Comparison of ENCODE assay signal across 16 cellular contexts in genomic region chr15:39804026-39804425, GRCh38. TPM values are rescaled to one million over a fixed set of nuclear protein-coding genes. Genes with fewer than 3 reads are reported as not detected.
DNase-seq lines count a peak whose midpoint lies in the region; ATAC-seq, FAIRE-seq and TF ChIP-seq lines count a peak whose summit lies in the region.
"Had no signal": no experiment of that assay in that cellular context is flagged by ENCODE, and none has a peak within 500 bp of the region (broad histone marks: within the 10 kb centered on the region; RNA-seq: fewer than 3 reads in every experiment).

No MANE protein-coding gene starts in this region.

- no peak overlapping the region for H4K5ac ChIP-seq in IMR-90 (ENCODE audit: low read depth, low read length)

- peaks cover 18% of the 10 kb centered on the region for H3K36me3 Mint-ChIP-seq in astrocyte (ENCODE audit: low read depth, unreplicated experiment)

- TF ChIP-seq POLR2A in GM18505 (IDR thresholded peaks at IDR 0.05; ENCODE audit: borderline replicate concordance, extremely low read depth, insufficient read depth, insufficient read length) (no peak), IMR-90 (IDR thresholded peaks at IDR 0.05; ENCODE audit: low read depth, low read length) (no peak)

- no peak overlapping the region for H2AK5ac ChIP-seq in IMR-90 (ENCODE audit: low read depth, low read length)

- no peak overlapping the region for H3K27ac Mint-ChIP-seq in astrocyte (ENCODE audit: unreplicated experiment)

- H3K9me3 ChIP-seq in IMR-90 (ENCODE audit: control insufficient read depth, insufficient read depth, low read length) (no peaks in the 10 kb centered on the region), astrocyte (ENCODE audit: insufficient read depth, low read depth, low read length) (no peaks in the 10 kb centered on the region)
- H3K9me3 ChIP-seq: prostate gland, testis had no signal

- H3K79me2 ChIP-seq in astrocyte (ENCODE audit: insufficient read depth, low read length), result peaks cover 36% of the 10 kb centered on the region

- DNase-seq in IMR-90 (peak; percentile 51), astrocyte (ENCODE audit: low read depth) (peak; percentile 26), left lobe of liver (ENCODE audit: low spot score) (no peak), NCI-H446 treated with DMSO at 0.1 percent for 48 hours (lab: John Stamatoyannopoulos, UW) (no peak), mesenteric fat pad (ENCODE audit: low spot score) (no peak), AG08395 (ENCODE audit: low spot score) (no peak)
- DNase-seq: activated CD4-positive, alpha-beta T cell treated with anti-CD3 and anti-CD28 coated beads, Interleukin-2, amount 50 U/mL, for 4 hours; activated effector memory CD4-positive, alpha-beta T cell treated with Interleukin-2 at 50 U/mL for 16 hours; effector CD4-positive, alpha-beta T cell; kidney glomerular epithelial cell; NCI-H1048; T-helper 9 cell; testis had no signal

- H3K27me3 Mint-ChIP-seq in astrocyte (ENCODE audit: low read depth, unreplicated experiment), result no peaks in the 10 kb centered on the region

- H2BK15ac ChIP-seq in IMR-90 (ENCODE audit: low read depth, low read length), result no peak overlapping the region

- H2AFZ ChIP-seq in IMR-90 (replicated peaks; ENCODE audit: low read length, poor library complexity) (no peak overlapping the region), astrocyte (ENCODE audit: low read depth, low read length) (no peak overlapping the region)

- no peak overlapping the region for H3K4me3 ChIP-seq in IMR-90 (ENCODE audit: insufficient read depth, low read depth, low read length)
- no peak overlapping the region for H3K4me3 ChIP-seq in astrocyte (ENCODE audit: insufficient read depth, low read depth, low read length)
- H3K4me3 ChIP-seq: prostate gland, testis had no signal

- ATAC-seq in GM18505 (IDR thresholded peaks at IDR 0.05; ENCODE audit: unreplicated experiment), result peak; percentile 55
- ATAC-seq in IMR-90 (ENCODE audit: low read depth), result no peak
- ATAC-seq in left lobe of liver, result peak; percentile 75
- no peak for ATAC-seq in GM19467 (IDR thresholded peaks at IDR 0.05; ENCODE audit: unreplicated experiment)

- H3K4me2 ChIP-seq in IMR-90 (ENCODE audit: low read depth, low read length) (no peak overlapping the region), astrocyte (ENCODE audit: low read length) (no peak overlapping the region)

- H4K20me1 ChIP-seq in IMR-90 (ENCODE audit: insufficient read depth, low read length) (peaks cover 47% of the 10 kb centered on the region), astrocyte (ENCODE audit: insufficient read depth, low read length) (peaks cover 6% of the 10 kb centered on the region)

- H3K9ac ChIP-seq in IMR-90 (ENCODE audit: low read depth, low read length), result no peak overlapping the region
- H3K9ac ChIP-seq in astrocyte (ENCODE audit: low read length), result no peak overlapping the region

- H3K23ac ChIP-seq in IMR-90 (ENCODE audit: low read depth, low read length), result no peak overlapping the region

- TF ChIP-seq CTCF in IMR-90 (conservative IDR thresholded peaks at IDR 0.05; ENCODE audit: low read depth, low read length) (no peak), astrocyte (IDR thresholded peaks at IDR 0.05; ENCODE audit: insufficient read depth, low read depth, low read length) (no peak)

- H3K4me1 ChIP-seq in IMR-90 (ENCODE audit: control insufficient read depth, insufficient read depth, low read length) (peaks cover 3% of the 10 kb centered on the region; the same call in 1 of the 2 replicates), astrocyte (ENCODE audit: insufficient read depth, low read length) (no peaks in the 10 kb centered on the region)
- H3K4me1 ChIP-seq: prostate gland, testis had no signal

- POLR2A ChIA-PET in IMR-90 (lab: Charles Lee; ENCODE audit: unreplicated experiment), result no interaction called here

- BruUV-seq in IMR-90 (replicated peaks; lab: Mats Ljungman, UMichigan), result no TSS peak

- FAIRE-seq in astrocyte (lab: Jason Lieb, UNC), result no peak

- H3K4me1 Mint-ChIP-seq in astrocyte (ENCODE audit: low read depth, unreplicated experiment), result no peaks in the 10 kb centered on the region

- H3K36me3 ChIP-seq in IMR-90 (ENCODE audit: control insufficient read depth, insufficient read depth, low read length), result peaks cover 28% of the 10 kb centered on the region
- H3K36me3 ChIP-seq in astrocyte (ENCODE audit: insufficient read depth, low read length), result peaks cover 11% of the 10 kb centered on the region
- H3K36me3 ChIP-seq: prostate gland had no signal

- H3K27me3 ChIP-seq in IMR-90 (ENCODE audit: control insufficient read depth, insufficient read depth, low read length), result no peaks in the 10 kb centered on the region
- H3K27me3 ChIP-seq in astrocyte (ENCODE audit: insufficient read depth, low read length), result no peaks in the 10 kb centered on the region
- H3K27me3 ChIP-seq: testis had no signal

- H3K9me3 Mint-ChIP-seq in astrocyte (ENCODE audit: unreplicated experiment), result no peaks in the 10 kb centered on the region

- in situ Hi-C loops in IMR-90 (cut with MboI; ENCODE audit: low sequenced_read_pairs), result no loop called here

- no peak for TF ChIP-seq RAD21 in IMR-90 (IDR thresholded peaks at IDR 0.05; ENCODE audit: low read length)

- no peak overlapping the region for H3K4ac ChIP-seq in IMR-90 (ENCODE audit: low read depth, low read length)

- no peak overlapping the region for H4K8ac ChIP-seq in IMR-90 (ENCODE audit: low read depth in 2 of 2, low read length in 2 of 2)

- H3K4me3 Mint-ChIP-seq in astrocyte (ENCODE audit: unreplicated experiment), result no peak overlapping the region

- no peak overlapping the region for H3K56ac ChIP-seq in IMR-90 (ENCODE audit: extremely low read depth, insufficient read depth, low read length)

- peaks cover 39 to 91% of the 10 kb centered on the region in 2 experiments for H3K79me1 ChIP-seq in IMR-90 (ENCODE audit: low read depth in 1 of 2, low read length in 2 of 2)

- no peak overlapping the region for H2AK9ac ChIP-seq in IMR-90 (replicated peaks; ENCODE audit: low read depth, low read length, poor library complexity)

- WGBS in IMR-90 (ENCODE audit: extremely low coverage in 2 of 2, insufficient read length in 1 of 2), 2 experiments, result no CpG with 5 or more reads among the region's 2 CpGs

- H3K27ac ChIP-seq in IMR-90 (ENCODE audit: insufficient read depth, low read length), result no peak overlapping the region
- H3K27ac ChIP-seq in astrocyte (ENCODE audit: low read depth, low read length), result no peak overlapping the region
- H3K27ac ChIP-seq: prostate gland, testis had no signal

- no peak overlapping the region for H2BK20ac ChIP-seq in IMR-90 (ENCODE audit: low read depth, low read length)

- intact Hi-C loops in IMR-90 (cut with micrococcal nuclease), result no loop called here

- no peak overlapping the region for H2BK5ac ChIP-seq in IMR-90 (ENCODE audit: low read depth, low read length, poor library complexity, severe bottlenecking)

- CTCF ChIA-PET in IMR-90 (lab: Yijun Ruan, JAX), result no interaction called here

- H3K14ac ChIP-seq in IMR-90 (replicated peaks; ENCODE audit: low read depth, low read length), result no peak overlapping the region

- H4K91ac ChIP-seq in IMR-90 (ENCODE audit: insufficient read depth, low read depth, low read length), result no peak overlapping the region

- peaks cover 33% of the 10 kb centered on the region for H3K9me1 ChIP-seq in IMR-90 (ENCODE audit: insufficient read depth, low read length)

- no peak overlapping the region for H2BK120ac ChIP-seq in IMR-90 (ENCODE audit: low read depth, low read length)

- no peak overlapping the region for H3K18ac ChIP-seq in IMR-90 (ENCODE audit: low read depth, low read length)

- dilution Hi-C loops in IMR-90 (cut with HindIII; ENCODE audit: low sequenced_read_pairs, unreplicated experiment), result no loop called here

TF ChIP-seq in IMR-90, 13 proteins besides CTCF, POLR2A, EP300 and RAD21:
- TF ChIP-seq NFE2L2 (IDR thresholded peaks at IDR 0.05; ENCODE audit: low read depth, low read length), result no peak
- peak; percentile 90 for TF ChIP-seq CEBPB (IDR thresholded peaks at IDR 0.05; ENCODE audit: low read depth, low read length)

RNA-seq across cellular contexts. Expression of gene FSIP1, which starts 21.4 kb away (rescaled TPM):
- total RNA-seq in IMR-90 (2012; rRNA removed) (0.18 and 0.56 TPM in 2 replicates), astrocyte (0.77 and 0.84 TPM in 2 replicates), left lobe of liver (not detected), mesenteric fat pad (not detected)
- polyA plus RNA-seq in IMR-90 (2012; rRNA removed), result 0.03 and 0.10 TPM in 2 replicates
- polyA plus RNA-seq in IMR-90 (2012; cell fraction: cytosol; rRNA removed), result 0.01 and 0.02 TPM in 2 replicates
- polyA plus RNA-seq in IMR-90 (2012; cell fraction: nucleus; rRNA removed; ENCODE audit: low replicate concordance), result 0.11 TPM in 1 of 2 replicates, not detected in the other

Comparison
In these comparisons a context has a peak if more than half of its experiments do, and no peak if none do; other contexts are left out.
1. ATAC-seq: peak in GM18505 (single experiment) and left lobe of liver (single experiment); none in IMR-90 (single experiment) and GM19467 (single experiment).
2. DNase-seq: peak in IMR-90 (single experiment) and astrocyte (single experiment); none in left lobe of liver (single experiment), NCI-H446 treated with DMSO at 0.1 percent for 48 hours (single experiment), mesenteric fat pad (single experiment) and AG08395 (single experiment).